Comparison of ENCODE assay signal across 12 cellular contexts in genomic region chr12:123396543-123396942, GRCh38.
"Had no signal": no experiment of that assay in that cellular context is flagged by ENCODE, and none has a peak within 500 bp of the region (broad histone marks: within the 10 kb centered on the region; RNA-seq: fewer than 3 reads in every experiment).

No MANE protein-coding gene starts in this region.

- DNase-seq: activated CD4-positive, CD25-positive, alpha-beta regulatory T cell; activated gamma-delta T cell; activated T-cell treated with anti-CD3 and anti-CD28 coated beads, Interleukin-2, amount 50 U/mL, for 1 hour; effector CD4-positive, alpha-beta T cell; SHP77 treated with DMSO at 0.1 percent for 48 hours; stimulated activated CD4-positive, alpha-beta T cell treated with anti-CD3 and anti-CD28 coated beads, Interleukin-15, amount 100 ng/mL, for 24 hours; stimulated activated CD4-positive, alpha-beta T cell treated with anti-CD3 and anti-CD28 coated beads, Interleukin-4, amount 100 ng/mL, for 4 hours; T-helper 2 cell; trophoblast cell had no signal

- H3K4me1 Mint-ChIP-seq: nephron had no signal

- H3K27ac Mint-ChIP-seq: activated naive CD8-positive, alpha-beta T cell; memory B cell; nephron had no signal

- H3K9me3 Mint-ChIP-seq: memory B cell, nephron had no signal

- H3K27me3 Mint-ChIP-seq: activated naive CD8-positive, alpha-beta T cell; memory B cell had no signal

- H3K4me3 Mint-ChIP-seq: activated naive CD8-positive, alpha-beta T cell; memory B cell; nephron had no signal
